Comparison of ENCODE assay signal across 25 cellular contexts in genomic region chr1:24868016-24868875, GRCh38.
A peak's percentile ranks its signal among the peaks of the same experiment; 100 is the strongest.
DNase-seq lines count a peak whose midpoint lies in the region; ATAC-seq and TF ChIP-seq lines count a peak whose summit lies in the region.
"Had no signal": no experiment of that assay in that cellular context is flagged by ENCODE, and none has a peak within 500 bp of the region (broad histone marks: within the 10 kb centered on the region; RNA-seq: fewer than 3 reads in every experiment).

No MANE protein-coding gene starts in this region.

- TF ChIP-seq POLR2A in IMR-90 (IDR thresholded peaks at IDR 0.05; ENCODE audit: low read depth, low read length) (no peak), esophagus muscularis mucosa (IDR thresholded peaks at IDR 0.05; ENCODE audit: low read depth) (no peak)

- no peak overlapping the region for H4K5ac ChIP-seq in IMR-90 (ENCODE audit: low read depth, low read length)

- no peak overlapping the region for H2AK5ac ChIP-seq in IMR-90 (ENCODE audit: low read depth, low read length)

- H3K27ac ChIP-seq in IMR-90 (ENCODE audit: insufficient read depth, low read length) = no peak overlapping the region
- H3K27ac ChIP-seq in esophagus muscularis mucosa (replicated peaks in 1 of 4) = no peak overlapping the region
- H3K27ac ChIP-seq: body of pancreas, epithelial cell of prostate, left ventricle myocardium inferior, psoas muscle, suprapubic skin, WERI-Rb-1 had no signal

- no peak overlapping the region for H4K8ac ChIP-seq in IMR-90 (ENCODE audit: low read depth in 2 of 2, low read length in 2 of 2)

- intact Hi-C loops in IMR-90 (cut with micrococcal nuclease) = no loop called here
- intact Hi-C loops in esophagus muscularis mucosa (cut with DNase I) = no loop called here
- intact Hi-C loops in posterior vena cava (cut with DNase I) = no loop called here

- H3K9me1 ChIP-seq in IMR-90 (ENCODE audit: insufficient read depth, low read length) = peaks cover 4% of the 10 kb centered on the region; the same call in 1 of the 2 replicates

- dilution Hi-C loops in IMR-90 (cut with HindIII; ENCODE audit: low sequenced_read_pairs, unreplicated experiment) = no loop called here

- CTCF ChIA-PET in IMR-90 (lab: Yijun Ruan, JAX) = interaction anchor here (0.9 kb wide), 2 partner anchors 30 to 38 kb away, joined by 3 read pairs; no protein-coding TSS in a partner anchor

- no TSS peak for BruUV-seq in IMR-90 (replicated peaks; lab: Mats Ljungman, UMichigan)

- H3K4me2 ChIP-seq in IMR-90 (ENCODE audit: low read depth, low read length) = no peak overlapping the region

- H3K79me1 ChIP-seq in IMR-90 (ENCODE audit: low read depth in 1 of 2, low read length in 2 of 2) = no peaks in the 10 kb centered on the region

- H3K4me1 ChIP-seq in IMR-90 (ENCODE audit: control insufficient read depth, insufficient read depth, low read length) = no peaks in the 10 kb centered on the region
- H3K4me1 ChIP-seq in esophagus muscularis mucosa = no peaks in the 10 kb centered on the region
- H3K4me1 ChIP-seq: body of pancreas, left ventricle myocardium inferior, psoas muscle, suprapubic skin had no signal

- no peak overlapping the region for H2BK5ac ChIP-seq in IMR-90 (ENCODE audit: low read depth, low read length, poor library complexity, severe bottlenecking)

- POLR2A ChIA-PET in IMR-90 (lab: Charles Lee; ENCODE audit: unreplicated experiment) = no interaction called here

- H2AK9ac ChIP-seq in IMR-90 (replicated peaks; ENCODE audit: low read depth, low read length, poor library complexity) = no peak overlapping the region

- H3K14ac ChIP-seq in IMR-90 (replicated peaks; ENCODE audit: low read depth, low read length) = no peak overlapping the region

- no peak for ATAC-seq in IMR-90 (ENCODE audit: low read depth)
- ATAC-seq: body of pancreas, psoas muscle had no signal

- TF ChIP-seq RAD21 in IMR-90 (IDR thresholded peaks at IDR 0.05; ENCODE audit: low read length) = no peak

- H3K4ac ChIP-seq in IMR-90 (ENCODE audit: low read depth, low read length) = no peak overlapping the region

- H3K23ac ChIP-seq in IMR-90 (ENCODE audit: low read depth, low read length) = no peak overlapping the region

- H4K91ac ChIP-seq in IMR-90 (ENCODE audit: insufficient read depth, low read depth, low read length) = no peak overlapping the region

- in situ Hi-C loops in IMR-90 (cut with MboI; ENCODE audit: low sequenced_read_pairs) = no loop called here

- no peak overlapping the region for H2BK15ac ChIP-seq in IMR-90 (ENCODE audit: low read depth, low read length)

- TF ChIP-seq CTCF in IMR-90 (conservative IDR thresholded peaks at IDR 0.05; ENCODE audit: low read depth, low read length) (no peak), esophagus muscularis mucosa (IDR thresholded peaks at IDR 0.05) (no peak)

- WGBS in IMR-90 (ENCODE audit: extremely low coverage in 2 of 2, insufficient read length in 1 of 2), 2 experiments = 70% methylated on average over 5 of the region's 22 CpGs; no CpG with 5 or more reads in 1 of the 2 experiments
- WGBS in esophagus muscularis mucosa = 83% methylated on average over 17 of the region's 22 CpGs

- no peak overlapping the region for H3K18ac ChIP-seq in IMR-90 (ENCODE audit: low read depth, low read length)

- peaks cover 45% of the 10 kb centered on the region for H3K27me3 ChIP-seq in IMR-90 (ENCODE audit: control insufficient read depth, insufficient read depth, low read length)
- H3K27me3 ChIP-seq in esophagus muscularis mucosa = peaks cover 0 to 69% (median 2%) of the 10 kb centered on the region in 4 donors

- DNase-seq in GM03348 (ENCODE audit: low spot score) (peak; percentile 6), IMR-90 (no peak), esophagus muscularis mucosa (ENCODE audit: extremely low spot score) (peak; percentile 74), posterior vena cava (ENCODE audit: low spot score) (peak; percentile 67), SW480 (ENCODE audit: low spot score) (no peak), NAMALWA (ENCODE audit: low spot score) (no peak)
- DNase-seq in activated naive CD4-positive, alpha-beta T cell treated with Interleukin-2 at 50 U/mL for 16 hours = no peak
- DNase-seq: ACHN; activated CD4-positive, alpha-beta T cell treated with anti-CD3 and anti-CD28 coated beads, Interleukin-2, amount 10 ng/mL, durations not matched to agents 7 days and 5 days; activated naive CD4-positive, alpha-beta T cell treated with anti-CD3 and anti-CD28 coated beads, Interleukin-2, amount 50 U/mL, for 16 hours; body of pancreas; CD4-positive, alpha-beta memory T cell; GOT3; left ventricle myocardium inferior; naive B cell; NCI-H1105; NCI-H187 treated with DMSO at 0.1 percent for 48 hours; NCI-H2171; NCI-H510A; nucleus accumbens; psoas muscle; stimulated activated naive CD4-positive, alpha-beta T cell treated with Interleukin-2 at 50 U/mL for 16 hours; WERI-Rb-1 had no signal

- peak overlapping the region; percentile 34 for H2AFZ ChIP-seq in IMR-90 (replicated peaks; ENCODE audit: low read length, poor library complexity)

- no peaks in the 10 kb centered on the region for H4K20me1 ChIP-seq in IMR-90 (ENCODE audit: insufficient read depth, low read length)

- H3K56ac ChIP-seq in IMR-90 (ENCODE audit: extremely low read depth, insufficient read depth, low read length) = no peak overlapping the region

- H3K4me3 ChIP-seq in IMR-90 (ENCODE audit: insufficient read depth, low read depth, low read length) (no peak overlapping the region), esophagus muscularis mucosa (no peak overlapping the region)
- H3K4me3 ChIP-seq: body of pancreas, left ventricle myocardium inferior, psoas muscle, suprapubic skin had no signal

- no peak overlapping the region for H2BK20ac ChIP-seq in IMR-90 (ENCODE audit: low read depth, low read length)

- H3K9ac ChIP-seq in IMR-90 (ENCODE audit: low read depth, low read length) = no peak overlapping the region

- no peak for TF ChIP-seq EP300 in esophagus muscularis mucosa (IDR thresholded peaks at IDR 0.05)

- no peaks in the 10 kb centered on the region for H3K9me3 ChIP-seq in IMR-90 (ENCODE audit: control insufficient read depth, insufficient read depth, low read length)
- H3K9me3 ChIP-seq in esophagus muscularis mucosa = no peaks in the 10 kb centered on the region
- H3K9me3 ChIP-seq: body of pancreas, left ventricle myocardium inferior, psoas muscle, suprapubic skin had no signal

- no peaks in the 10 kb centered on the region for H3K36me3 ChIP-seq in IMR-90 (ENCODE audit: control insufficient read depth, insufficient read depth, low read length)
- no peaks in the 10 kb centered on the region for H3K36me3 ChIP-seq in esophagus muscularis mucosa
- H3K36me3 ChIP-seq: left ventricle myocardium inferior, suprapubic skin, WERI-Rb-1 had no signal

- H2BK120ac ChIP-seq in IMR-90 (ENCODE audit: low read depth, low read length) = no peak overlapping the region

TF ChIP-seq in IMR-90, 13 proteins besides CTCF, POLR2A, EP300 and RAD21:
- TF ChIP-seq RFX5 (IDR thresholded peaks at IDR 0.05; ENCODE audit: low read depth, low read length) (no peak), MAFK (IDR thresholded peaks at IDR 0.05; ENCODE audit: low read depth, low read length) (no peak), CEBPB (IDR thresholded peaks at IDR 0.05; ENCODE audit: low read depth, low read length) (no peak), FOS (IDR thresholded peaks at IDR 0.05; ENCODE audit: low read depth, low read length) (no peak), MAZ (IDR thresholded peaks at IDR 0.05; ENCODE audit: borderline replicate concordance, low read depth, low read length) (no peak), NFE2L2 (IDR thresholded peaks at IDR 0.05; ENCODE audit: low read depth, low read length) (no peak), RCOR1 (IDR thresholded peaks at IDR 0.05; ENCODE audit: insufficient replicate concordance, low read length) (no peak), CHD1 (IDR thresholded peaks at IDR 0.05; ENCODE audit: low read depth, low read length) (no peak), MXI1 (IDR thresholded peaks at IDR 0.05; ENCODE audit: borderline replicate concordance, low read depth, low read length) (no peak), SMC3 (IDR thresholded peaks at IDR 0.05; ENCODE audit: low read depth, low read length) (no peak), BHLHE40 (IDR thresholded peaks at IDR 0.05; ENCODE audit: low read depth, low read length) (no peak)
- TF ChIP-seq, protein P1, sequence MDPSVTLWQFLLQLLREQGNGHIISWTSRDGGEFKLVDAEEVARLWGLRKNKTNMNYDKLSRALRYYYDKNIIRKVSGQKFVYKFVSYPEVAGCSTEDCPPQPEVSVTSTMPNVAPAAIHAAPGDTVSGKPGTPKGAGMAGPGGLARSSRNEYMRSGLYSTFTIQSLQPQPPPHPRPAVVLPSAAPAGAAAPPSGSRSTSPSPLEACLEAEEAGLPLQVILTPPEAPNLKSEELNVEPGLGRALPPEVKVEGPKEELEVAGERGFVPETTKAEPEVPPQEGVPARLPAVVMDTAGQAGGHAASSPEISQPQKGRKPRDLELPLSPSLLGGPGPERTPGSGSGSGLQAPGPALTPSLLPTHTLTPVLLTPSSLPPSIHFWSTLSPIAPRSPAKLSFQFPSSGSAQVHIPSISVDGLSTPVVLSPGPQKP (IDR thresholded peaks at IDR 0.05; ENCODE audit: borderline replicate concordance, low read depth, low read length) = no peak
- TF ChIP-seq, protein P2, sequence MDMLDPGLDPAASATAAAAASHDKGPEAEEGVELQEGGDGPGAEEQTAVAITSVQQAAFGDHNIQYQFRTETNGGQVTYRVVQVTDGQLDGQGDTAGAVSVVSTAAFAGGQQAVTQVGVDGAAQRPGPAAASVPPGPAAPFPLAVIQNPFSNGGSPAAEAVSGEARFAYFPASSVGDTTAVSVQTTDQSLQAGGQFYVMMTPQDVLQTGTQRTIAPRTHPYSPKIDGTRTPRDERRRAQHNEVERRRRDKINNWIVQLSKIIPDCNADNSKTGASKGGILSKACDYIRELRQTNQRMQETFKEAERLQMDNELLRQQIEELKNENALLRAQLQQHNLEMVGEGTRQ (IDR thresholded peaks at IDR 0.05; ENCODE audit: low read depth, low read length) = no peak

Comparison
In these comparisons a context has a peak if more than half of its experiments do, and no peak if none do; other contexts are left out.
1. DNase-seq: peak in GM03348 (single experiment), esophagus muscularis mucosa (single experiment) and posterior vena cava (single experiment); none in IMR-90 (single experiment), activated naive CD4-positive, alpha-beta T cell treated with Interleukin-2 at 50 U/mL for 16 hours (single experiment), SW480 (single experiment) and NAMALWA (single experiment).